In the genomic region with DNA sequence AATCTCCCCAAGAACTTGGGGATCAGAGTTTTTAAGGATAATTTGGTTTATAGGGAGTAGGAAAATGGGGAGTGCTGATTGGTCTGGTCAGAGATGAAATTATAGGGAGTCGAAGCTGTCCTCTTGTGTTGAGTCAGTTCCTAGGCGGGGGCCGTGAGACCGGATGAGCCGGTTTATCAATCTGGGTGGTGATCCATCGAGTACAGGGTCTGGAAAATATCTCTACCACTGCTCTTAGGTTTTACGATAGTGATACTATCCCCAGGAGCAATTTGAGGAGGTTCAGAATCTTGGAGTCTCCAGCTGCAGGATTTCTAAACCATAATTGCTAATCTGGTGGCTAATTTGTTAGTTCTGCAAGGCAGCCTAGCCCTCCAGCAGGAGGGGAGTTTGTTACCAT, we compare ENCODE assay signal across 9 cellular contexts.
"Had no signal": no experiment of that assay in that cellular context is flagged by ENCODE, and none has a peak within 500 bp of the region (broad histone marks: within the 10 kb centered on the region; RNA-seq: fewer than 3 reads in every experiment).

No MANE protein-coding gene starts in this region.

- H3K4me2 ChIP-seq: GM23338 had no signal

- ATAC-seq: GM23338, K562 had no signal

- H3K4me3 Mint-ChIP-seq: GM23338, H9 had no signal

- DNase-seq: H9, HCEC 1CT, IMR-90, KG1 had no signal

- H3K9me3 Mint-ChIP-seq: GM23338, H9 had no signal

- H2AFZ ChIP-seq: GM23338 had no signal

- H3K27ac Mint-ChIP-seq: GM23338, H9 had no signal

- FAIRE-seq: H1, H54, HTR-8/SVneo, K562 had no signal

- H3K4me3 ChIP-seq: GM23338, K562 had no signal
